29 cellular contexts compared by ENCODE assay signal in genomic region chr19:13198634-13199033, GRCh38.
"Had no signal": no experiment of that assay in that cellular context is flagged by ENCODE, and none has a peak within 500 bp of the region (broad histone marks: within the 10 kb centered on the region; RNA-seq: fewer than 3 reads in every experiment).

No MANE protein-coding gene starts in this region.

- H3K4me3 ChIP-seq: pancreas, psoas muscle, right lobe of liver, sigmoid colon, suprapubic skin, testis, tibial artery, transverse colon, upper lobe of right lung, uterus had no signal

- H3K9me3 ChIP-seq: neutrophil, pancreas, psoas muscle, right lobe of liver, sigmoid colon, suprapubic skin, testis, tibial artery, transverse colon, upper lobe of right lung, uterus had no signal

- DNase-seq: naive B cell; naive thymus-derived CD8-positive, alpha-beta T cell; nephron progenitor cell; nucleus accumbens; pancreas; psoas muscle; right cardiac atrium; right lobe of liver; sigmoid colon; small intestine; stimulated activated CD4-positive, alpha-beta T cell treated with anti-CD3 and anti-CD28 coated beads, Interleukin-15, amount 100 ng/mL, for 24 hours; stimulated activated CD4-positive, alpha-beta T cell treated with anti-CD3 and anti-CD28 coated beads, Interleukin-2, amount 100 ng/mL, for 24 hours; stimulated activated CD4-positive, alpha-beta T cell treated with anti-CD3 and anti-CD28 coated beads, Interleukin-2, amount 100 ng/mL, for 48 hours; stimulated activated CD4-positive, alpha-beta T cell treated with anti-CD3 and anti-CD28 coated beads, Interleukin-4, amount 100 ng/mL, for 24 hours; stimulated activated naive CD4-positive, alpha-beta T cell; stimulated activated naive CD8-positive, alpha-beta T cell treated with anti-CD3 and anti-CD28 coated beads, Interleukin-15, amount 100 ng/mL, for 72 hours; stimulated activated naive CD8-positive, alpha-beta T cell treated with anti-CD3 and anti-CD28 coated beads, Interleukin-15, Interleukin-2, amounts not matched to agents 100 U/mL and 50 U/mL, for 24 hours; substantia nigra; testis; tibial artery; transverse colon; upper lobe of right lung; uterus had no signal

- H3K9me3 Mint-ChIP-seq: naive thymus-derived CD8-positive, alpha-beta T cell; natural killer cell treated with Interleukin-12 subunit alpha and Interleukin-12 subunit beta and Interleukin-15 and Interleukin-18, amount 100 ng/mL, for 72 hours; nephron progenitor cell; neural crest cell; stimulated activated effector memory CD8-positive, alpha-beta T cell treated with anti-CD3 and anti-CD28 coated beads, Interleukin-12 subunit alpha, Interleukin-12 subunit beta, amount 100 ng/mL, for 72 hours; stimulated activated naive CD8-positive, alpha-beta T cell treated with anti-CD3 and anti-CD28 coated beads, Interleukin-15, amount 100 ng/mL, for 72 hours; type B pancreatic cell had no signal

- H3K27me3 ChIP-seq: neutrophil, pancreas, right lobe of liver, sigmoid colon, suprapubic skin, testis, tibial artery, transverse colon, upper lobe of right lung, uterus had no signal

- H3K36me3 Mint-ChIP-seq: naive B cell; naive thymus-derived CD8-positive, alpha-beta T cell; natural killer cell treated with Interleukin-12 subunit alpha and Interleukin-12 subunit beta and Interleukin-15 and Interleukin-18, amount 100 ng/mL, for 72 hours; stimulated activated effector memory CD8-positive, alpha-beta T cell treated with anti-CD3 and anti-CD28 coated beads, Interleukin-12 subunit alpha, Interleukin-12 subunit beta, amount 100 ng/mL, for 72 hours; type B pancreatic cell had no signal

- H3K27ac ChIP-seq: neutrophil, pancreas, psoas muscle, right lobe of liver, sigmoid colon, suprapubic skin, testis, tibial artery, transverse colon, upper lobe of right lung, uterus had no signal

- H3K36me3 ChIP-seq: neutrophil, pancreas, right lobe of liver, sigmoid colon, suprapubic skin, tibial artery, transverse colon, upper lobe of right lung, uterus had no signal

- H3K4me3 Mint-ChIP-seq: naive thymus-derived CD8-positive, alpha-beta T cell; natural killer cell treated with Interleukin-12 subunit alpha and Interleukin-12 subunit beta and Interleukin-15 and Interleukin-18, amount 100 ng/mL, for 72 hours; nephron progenitor cell; neural crest cell; stimulated activated effector memory CD8-positive, alpha-beta T cell treated with anti-CD3 and anti-CD28 coated beads, Interleukin-12 subunit alpha, Interleukin-12 subunit beta, amount 100 ng/mL, for 72 hours; stimulated activated naive CD8-positive, alpha-beta T cell treated with anti-CD3 and anti-CD28 coated beads, Interleukin-15, amount 100 ng/mL, for 72 hours; type B pancreatic cell had no signal

- H3K4me1 ChIP-seq: psoas muscle, sigmoid colon, suprapubic skin, testis, tibial artery, uterus had no signal

- H3K4me1 Mint-ChIP-seq: neural crest cell had no signal

- ATAC-seq: naive thymus-derived CD8-positive, alpha-beta T cell; natural killer cell treated with Interleukin-12 subunit alpha and Interleukin-12 subunit beta and Interleukin-15 and Interleukin-18, amount 100 ng/mL, for 72 hours; pancreas; psoas muscle; right cardiac atrium; right lobe of liver; stimulated activated effector memory CD8-positive, alpha-beta T cell treated with anti-CD3 and anti-CD28 coated beads, Interleukin-12 subunit alpha, Interleukin-12 subunit beta, amount 100 ng/mL, for 72 hours; stimulated activated naive CD8-positive, alpha-beta T cell treated with anti-CD3 and anti-CD28 coated beads, Interleukin-15, amount 100 ng/mL, for 72 hours; stimulated activated naive CD8-positive, alpha-beta T cell treated with anti-CD3 and anti-CD28 coated beads, Interleukin-15, Interleukin-2, amounts not matched to agents 100 U/mL and 50 U/mL, for 24 hours; upper lobe of right lung had no signal

- H3K27ac Mint-ChIP-seq: natural killer cell treated with Interleukin-12 subunit alpha and Interleukin-12 subunit beta and Interleukin-15 and Interleukin-18, amount 100 ng/mL, for 72 hours; nephron progenitor cell; stimulated activated effector memory CD8-positive, alpha-beta T cell treated with anti-CD3 and anti-CD28 coated beads, Interleukin-12 subunit alpha, Interleukin-12 subunit beta, amount 100 ng/mL, for 72 hours; type B pancreatic cell had no signal

- H3K27me3 Mint-ChIP-seq: naive B cell; naive thymus-derived CD8-positive, alpha-beta T cell; natural killer cell treated with Interleukin-12 subunit alpha and Interleukin-12 subunit beta and Interleukin-15 and Interleukin-18, amount 100 ng/mL, for 72 hours; stimulated activated naive CD8-positive, alpha-beta T cell treated with anti-CD3 and anti-CD28 coated beads, Interleukin-15, amount 100 ng/mL, for 72 hours; type B pancreatic cell had no signal
